In the genomic region with DNA sequence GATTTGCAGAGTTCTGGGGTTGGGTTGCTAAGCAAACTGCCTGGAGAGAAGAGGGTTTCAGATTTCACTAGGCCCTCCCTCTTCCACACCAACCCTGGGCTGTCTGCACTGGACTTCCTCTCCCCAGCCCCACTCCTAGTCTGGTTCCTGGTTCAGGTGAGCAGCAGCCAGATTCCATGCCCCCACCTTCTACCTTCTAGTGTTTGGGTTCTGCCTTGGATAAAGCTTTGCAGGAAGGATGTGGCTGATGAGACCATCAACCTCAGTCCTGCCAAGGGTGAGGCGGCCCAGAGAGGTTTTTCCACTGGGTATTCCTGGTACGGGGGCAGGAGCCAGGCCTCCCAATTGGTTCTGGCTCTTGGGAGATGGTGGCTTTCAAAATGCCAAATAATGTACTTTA, we compare ENCODE assay signal across 10 cellular contexts.
DNase-seq lines count a peak whose midpoint lies in the region; ATAC-seq lines count a peak whose summit lies in the region.
"Had no signal": no experiment of that assay in that cellular context is flagged by ENCODE, and none has a peak within 500 bp of the region (broad histone marks: within the 10 kb centered on the region; RNA-seq: fewer than 3 reads in every experiment).

No MANE protein-coding gene starts in this region.

- H2BK15ac ChIP-seq in mesenchymal stem cell (ENCODE audit: low read depth, poor library complexity, severe bottlenecking), result no peak overlapping the region

- peaks cover 63% of the 10 kb centered on the region for H3K79me2 ChIP-seq in Karpas-422 (ENCODE audit: low read length)

- H3K27ac Mint-ChIP-seq in T-helper 2 cell treated with Interferon-gamma antibody and Interleukin-4, amounts not matched to agents 5 μg/mL and 100 μg/mL, for 36 hours, result no peak overlapping the region

- no peak overlapping the region for H3K4me3 Mint-ChIP-seq in T-helper 2 cell treated with Interferon-gamma antibody and Interleukin-4, amounts not matched to agents 5 μg/mL and 100 μg/mL, for 36 hours

- no peak overlapping the region for H2BK120ac ChIP-seq in mesenchymal stem cell (ENCODE audit: low read depth, low read length)

- H2BK5ac ChIP-seq in mesenchymal stem cell (ENCODE audit: low read depth, low read length, poor library complexity, severe bottlenecking), result no peak overlapping the region

- H4K8ac ChIP-seq in mesenchymal stem cell (ENCODE audit: low read length), result peak overlapping the region; percentile 19

- ATAC-seq in HG03175 (IDR thresholded peaks at IDR 0.05; ENCODE audit: unreplicated experiment), result no peak

- H4K91ac ChIP-seq in mesenchymal stem cell (ENCODE audit: low read length), result no peak overlapping the region

- H3K4me1 Mint-ChIP-seq in T-helper 2 cell treated with Interferon-gamma antibody and Interleukin-4, amounts not matched to agents 5 μg/mL and 100 μg/mL, for 36 hours (ENCODE audit: low read depth), result peaks cover 28% of the 10 kb centered on the region

- 95% methylated on average over 2 of the region's 2 CpGs for WGBS in mesenchymal stem cell

- H3K9ac ChIP-seq in Karpas-422 (ENCODE audit: low read length) (peak overlapping the region; percentile 37), mesenchymal stem cell (ENCODE audit: low read length) (no peak overlapping the region)

- H3K4ac ChIP-seq in mesenchymal stem cell (ENCODE audit: low read depth in 1 of 2, low read length in 2 of 2), result no peak overlapping the region

- no peak overlapping the region for H2BK12ac ChIP-seq in mesenchymal stem cell (ENCODE audit: low read length in 2 of 2)

- no peaks in the 10 kb centered on the region for H3K9me3 Mint-ChIP-seq in T-helper 2 cell treated with Interferon-gamma antibody and Interleukin-4, amounts not matched to agents 5 μg/mL and 100 μg/mL, for 36 hours

- H3K27ac ChIP-seq in Karpas-422 (ENCODE audit: low read length) (peak overlapping the region; percentile 88), mesenchymal stem cell (ENCODE audit: low read length, poor library complexity, severe bottlenecking) (no peak overlapping the region)

- no peaks in the 10 kb centered on the region for H3K9me3 ChIP-seq in Karpas-422 (ENCODE audit: low read length)
- no peaks in the 10 kb centered on the region for H3K9me3 ChIP-seq in mesenchymal stem cell (ENCODE audit: control insufficient read depth, low read length)

- no peak overlapping the region for H3K23ac ChIP-seq in mesenchymal stem cell (ENCODE audit: low read length in 2 of 2)

- H3K36me3 Mint-ChIP-seq in T-helper 2 cell treated with Interferon-gamma antibody and Interleukin-4, amounts not matched to agents 5 μg/mL and 100 μg/mL, for 36 hours (ENCODE audit: low read depth), result peaks cover 7% of the 10 kb centered on the region

- H3K18ac ChIP-seq in mesenchymal stem cell (ENCODE audit: low read depth in 1 of 2, low read length in 2 of 2), result no peak overlapping the region

- H3K36me3 ChIP-seq in Karpas-422 (ENCODE audit: insufficient read depth, low read length) (no peaks in the 10 kb centered on the region), mesenchymal stem cell (ENCODE audit: control insufficient read depth in 1 of 2, insufficient read depth in 2 of 2, low read depth in 1 of 2, low read length in 2 of 2) (peaks cover 2 to 8% of the 10 kb centered on the region in 2 experiments)

- peaks cover 55% of the 10 kb centered on the region for H3K79me1 ChIP-seq in mesenchymal stem cell (replicated peaks; ENCODE audit: low read length, poor library complexity, severe bottlenecking)

- H3K14ac ChIP-seq in mesenchymal stem cell (ENCODE audit: low read length in 2 of 2), result no peak overlapping the region

- H3K4me1 ChIP-seq in Karpas-422 (ENCODE audit: low read length) (peaks cover 89% of the 10 kb centered on the region), mesenchymal stem cell (ENCODE audit: control insufficient read depth, insufficient read depth, low read depth, low read length) (peaks cover 20% of the 10 kb centered on the region)

- H3K4me2 ChIP-seq in Karpas-422 (ENCODE audit: low read depth, low read length, poor library complexity, severe bottlenecking) (peak overlapping the region; percentile 52), mesenchymal stem cell (ENCODE audit: low read length, poor library complexity, severe bottlenecking) (no peak overlapping the region)

- H2AK5ac ChIP-seq in mesenchymal stem cell (ENCODE audit: low read length, severe bottlenecking), result no peak overlapping the region

- no peaks in the 10 kb centered on the region for H3K9me2 ChIP-seq in Karpas-422 (replicated peaks; ENCODE audit: insufficient read depth, low read length)

- H3K27me3 ChIP-seq in Karpas-422 (ENCODE audit: low read length) (no peaks in the 10 kb centered on the region), mesenchymal stem cell (ENCODE audit: control insufficient read depth in 1 of 2, insufficient read depth in 1 of 2, low read length in 2 of 2) (no peaks in the 10 kb centered on the region)

- DNase-seq in COR-L47 (lab: John Stamatoyannopoulos, UW) (peak; percentile 31), Karpas-422 (peak; percentile 64), astrocyte of the hippocampus (ENCODE audit: low read depth, low spot score) (peak; percentile 43), mesenchymal stem cell (no peak), CD1c-positive myeloid dendritic cell (ENCODE audit: extremely low spot score) (no peak), hippocampal formation (lab: John Stamatoyannopoulos, UW) (no peak)
- no peak for DNase-seq in T-helper 2 cell treated with Interferon-gamma antibody and Interleukin-4, amounts not matched to agents 5 μg/mL and 100 μg/mL, for 36 hours (ENCODE audit: low spot score)
- DNase-seq: activated CD4-positive, alpha-beta T cell treated with anti-CD3 and anti-CD28 coated beads for 4 hours; NCI-H1105 treated with DMSO at 0.1 percent for 48 hours had no signal

- H4K20me1 ChIP-seq in Karpas-422 (ENCODE audit: insufficient read depth, low read depth, low read length), result no peaks in the 10 kb centered on the region

- H2AFZ ChIP-seq in Karpas-422 (ENCODE audit: low read length), result no peak overlapping the region
- H2AFZ ChIP-seq in mesenchymal stem cell (ENCODE audit: low read depth, low read length), result no peak overlapping the region

- H3K4me3 ChIP-seq in Karpas-422 (ENCODE audit: low read length) (peak overlapping the region; percentile 23; the same call in 1 of the 2 replicates), mesenchymal stem cell (ENCODE audit: insufficient read depth in 1 of 2, low read depth in 1 of 2, low read length in 2 of 2) (no peak overlapping the region)

- H3K27me3 Mint-ChIP-seq in T-helper 2 cell treated with Interferon-gamma antibody and Interleukin-4, amounts not matched to agents 5 μg/mL and 100 μg/mL, for 36 hours (ENCODE audit: low read depth), result no peaks in the 10 kb centered on the region

Comparison
In these comparisons a context has a peak if more than half of its experiments do, and no peak if none do; other contexts are left out.
1. DNase-seq: peak in COR-L47 (single experiment), Karpas-422 (single experiment) and astrocyte of the hippocampus (single experiment); none in mesenchymal stem cell (single experiment), T-helper 2 cell treated with Interferon-gamma antibody and Interleukin-4, amounts not matched to agents 5 μg/mL and 100 μg/mL, for 36 hours (single experiment), CD1c-positive myeloid dendritic cell (single experiment) and hippocampal formation (0 of 2).